8 cellular contexts compared by ENCODE assay signal in the genomic region with DNA sequence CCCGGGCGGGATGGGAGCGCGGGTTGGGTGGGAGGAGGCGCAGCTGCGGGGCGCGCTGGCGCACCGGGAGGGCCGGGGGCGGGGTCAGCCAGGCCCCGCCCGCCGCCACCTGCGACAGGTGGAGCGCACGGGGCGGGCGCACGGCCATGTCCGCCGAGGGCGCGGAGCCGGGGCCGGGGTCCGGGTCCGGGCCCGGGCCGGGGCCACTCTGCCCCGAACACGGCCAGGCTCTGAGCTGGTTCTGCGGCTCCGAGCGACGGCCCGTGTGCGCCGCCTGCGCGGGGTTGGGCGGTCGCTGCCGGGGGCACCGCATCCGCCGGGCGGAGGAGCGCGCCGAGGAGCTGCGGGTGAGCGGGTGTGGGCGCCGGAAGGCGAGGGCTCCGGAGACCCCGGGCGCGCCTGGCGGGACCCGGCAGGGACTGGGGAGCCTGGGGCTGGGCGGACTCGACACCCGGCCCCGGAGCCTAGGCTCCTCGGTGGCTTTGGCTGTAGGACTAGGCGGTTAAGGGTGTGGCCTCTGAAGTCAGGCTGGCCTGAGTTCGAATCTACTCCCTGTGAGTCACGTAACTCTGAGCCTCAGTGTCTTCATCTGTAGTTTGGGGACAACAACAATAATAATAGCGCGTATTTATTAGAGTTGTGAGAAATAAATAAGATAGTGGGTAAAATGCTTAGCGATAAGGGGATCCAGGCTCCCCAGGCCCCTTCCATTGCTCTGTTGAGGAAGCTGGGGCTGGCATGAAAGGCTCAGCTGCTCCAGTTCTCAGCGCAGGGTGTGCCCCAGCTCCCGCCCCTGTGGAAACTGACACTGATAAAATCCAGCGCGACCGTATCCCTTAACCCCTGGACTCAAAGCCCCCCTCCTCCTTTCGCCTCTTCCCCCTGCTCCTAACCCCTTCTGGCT. TPM values are rescaled to one million over a fixed set of nuclear protein-coding genes. Genes with fewer than 3 reads are reported as not detected.
DNase-seq lines count a peak whose midpoint lies in the region; ATAC-seq lines count a peak whose summit lies in the region.

Gene BSPRY, plus strand, starts transcription at position 108 of the 904 bp plus-strand sequence. Its CDS starts 39 bp downstream, at position 147.

- intact Hi-C loops in T-helper 1 cell treated with Interleukin-12 subunit alpha and Interleukin-12 subunit beta and Interleukin-4 antibody, amounts not matched to agents 30 ng/mL and 1 ng/mL, for 36 hours (cut with micrococcal nuclease), result loop anchor here (1.0 to 10.0 kb wide), 5 partner anchors 9 to 1035 kb away; partner anchors contain the start of genes AKNA, ALAD, FKBP15 and SLC31A1
- intact Hi-C loops in aorta (cut with DNase I), result no loop called here

- H3K27me3 ChIP-seq in mucosa of rectum (ENCODE audit: control insufficient read depth in 2 of 2, insufficient read depth in 2 of 2, low read length in 2 of 2) (peaks cover 0 to 2% of the 10 kb centered on the region in 2 donors), aorta (ENCODE audit: control insufficient read depth in 1 of 2, insufficient read depth in 2 of 2, low read length in 1 of 2) (no peaks in the 10 kb centered on the region)

- DNase-seq in DMS153 treated with DMSO at 0.1 percent for 48 hours (lab: John Stamatoyannopoulos, UW; ENCODE audit: unreplicated experiment) (peak; percentile 9), DMS153 (lab: John Stamatoyannopoulos, UW) (no peak), ecto neural progenitor cell (ENCODE audit: low spot score) (peak; percentile 58), aorta (no peak)

- H3K4me1 ChIP-seq in mucosa of rectum (ENCODE audit: control insufficient read depth in 2 of 2, insufficient read depth in 2 of 2, low read length in 2 of 2) (peaks cover 22 to 31% of the 10 kb centered on the region in 2 donors), aorta (ENCODE audit: control insufficient read depth in 1 of 2, insufficient read depth in 2 of 2, low read length in 2 of 2) (no peaks in the 10 kb centered on the region)

- WGBS in aorta, 2 donors, result 3% methylated on average over 53 to 80 of the region's 80 CpGs

- peak; percentile 39 for ATAC-seq in HG03175 (IDR thresholded peaks at IDR 0.05; ENCODE audit: unreplicated experiment)
- peak; percentile 27 for ATAC-seq in aorta (ENCODE audit: low FRiP score)
- no peak for ATAC-seq in GM21360 (IDR thresholded peaks at IDR 0.05; ENCODE audit: unreplicated experiment)

- peak within 1 kb of the TSS; percentile 66 to 79 for H3K9ac ChIP-seq in mucosa of rectum (ENCODE audit: low read depth in 1 of 2, low read length in 2 of 2)

- H3K27ac ChIP-seq in mucosa of rectum (ENCODE audit: low read depth in 2 of 2, low read length in 2 of 2) (peak within 1 kb of the TSS; percentile 61 to 75), aorta (ENCODE audit: low read depth in 1 of 2, low read length in 2 of 2) (no peak within 1 kb of the TSS)

- H3K9me3 ChIP-seq in mucosa of rectum (ENCODE audit: control insufficient read depth in 2 of 2, low read length in 2 of 2) (no peaks in the 10 kb centered on the region), aorta (ENCODE audit: control insufficient read depth, low read length) (no peaks in the 10 kb centered on the region)

- H3K4me3 ChIP-seq in mucosa of rectum (ENCODE audit: low read length in 2 of 2) (peak within 1 kb of the TSS; percentile 67 to 86), aorta (ENCODE audit: low read length in 2 of 2) (peak within 1 kb of the TSS; percentile 36 to 47)

- H3K36me3 ChIP-seq in mucosa of rectum (ENCODE audit: control insufficient read depth in 2 of 2, insufficient read depth in 2 of 2, low read length in 2 of 2) (no peaks in the 10 kb centered on the region), aorta (ENCODE audit: control insufficient read depth in 1 of 2, insufficient read depth in 2 of 2, low read length in 1 of 2) (no peaks in the 10 kb centered on the region)

RNA-seq across cellular contexts. Expression of gene BSPRY, which starts in this region (rescaled TPM):
- 10.9 and 11.4 TPM in 2 replicates for total RNA-seq in T-helper 1 cell treated with Interleukin-12 subunit alpha and Interleukin-12 subunit beta and Interleukin-4 antibody, amounts not matched to agents 30 ng/mL and 1 ng/mL, for 36 hours
- total RNA-seq in aorta, result under 1 TPM; 0.19 to 0.48 TPM
- polyA plus RNA-seq in aorta, result 1 to 10 TPM in 1 of 2 donors, under 1 TPM in 1; 0.18 to 2.6 TPM

Comparison
In these comparisons a context has a peak if more than half of its experiments do, and no peak if none do; other contexts are left out.
1. DNase-seq: peak in DMS153 treated with DMSO at 0.1 percent for 48 hours (single experiment) and ecto neural progenitor cell (single experiment); none in DMS153 (single experiment) and aorta (0 of 2).
2. H3K27ac ChIP-seq: peak in mucosa of rectum (2 of 2); none in aorta (0 of 2).